ENCODE assay signal across 40 cellular contexts in the genomic region with DNA sequence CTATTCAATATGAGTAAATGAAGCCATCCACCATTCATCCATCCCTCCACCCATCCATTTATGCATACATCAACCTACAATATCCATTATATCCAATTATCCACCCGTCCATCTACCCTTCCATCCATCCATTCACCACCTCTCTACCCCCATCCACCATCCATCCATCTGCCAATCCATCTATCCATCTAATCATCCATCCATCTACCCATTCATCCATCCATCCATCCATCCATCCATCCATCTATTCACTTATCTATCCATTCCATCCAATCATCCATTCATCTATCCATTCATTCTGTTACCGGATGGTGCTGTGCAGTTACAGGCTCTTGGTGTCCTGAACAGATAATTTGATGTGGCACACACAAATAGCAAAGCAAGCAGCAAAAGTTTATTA. TPM values are rescaled to one million over a fixed set of nuclear protein-coding genes. Genes with fewer than 3 reads are reported as not detected.
"Had no signal": no experiment of that assay in that cellular context is flagged by ENCODE, and none has a peak within 500 bp of the region (broad histone marks: within the 10 kb centered on the region; RNA-seq: fewer than 3 reads in every experiment).

No MANE protein-coding gene starts in this region.

- H3K27me3 ChIP-seq: adrenal gland, ascending aorta, body of pancreas, brain microvascular endothelial cell, cardiac muscle cell had no signal

- DNase-seq: activated effector memory CD4-positive, alpha-beta T cell treated with anti-CD3 and anti-CD28 coated beads, Interleukin-2, amount 50 U/mL, for 16 hours; activated effector memory CD4-positive, alpha-beta T cell treated with Interleukin-2 at 50 U/mL for 16 hours; activated gamma-delta T cell; activated gamma-delta T cell treated with Interleukin-2 at 50 U/mL for 16 hours; activated naive CD4-positive, alpha-beta T cell; activated naive CD4-positive, alpha-beta T cell treated with anti-CD3 and anti-CD28 coated beads for 36 hours; activated naive CD4-positive, alpha-beta T cell treated with anti-CD3 and anti-CD28 coated beads, Interleukin-2, amount 10 ng/mL, durations not matched to agents 7 days and 5 days; activated naive CD4-positive, alpha-beta T cell treated with anti-CD3 and anti-CD28 coated beads, Interleukin-2, amount 50 U/mL, for 16 hours; activated naive CD4-positive, alpha-beta T cell treated with Interleukin-2 at 50 U/mL for 16 hours; activated naive CD8-positive, alpha-beta T cell treated with anti-CD3 and anti-CD28 coated beads for 36 hours; activated naive CD8-positive, alpha-beta T cell treated with anti-CD3 and anti-CD28 coated beads, Interleukin-2, amount 10 ng/mL, durations not matched to agents 7 days and 5 days; activated naive CD8-positive, alpha-beta T cell treated with anti-CD3 and anti-CD28 coated beads, Interleukin-2, amount 50 U/mL, for 24 hours; activated T-cell treated with anti-CD3 and anti-CD28 coated beads, Interleukin-2, amount 50 U/mL, for 1 hour; activated T-cell treated with anti-CD3 and anti-CD28 coated beads, Interleukin-2, amount 50 U/mL, for 24 hours; activated T-cell treated with anti-CD3 and anti-CD28 coated beads, Interleukin-2, amount 50 U/mL, for 4 hours; activated T-cell treated with anti-CD3 and anti-CD28 coated beads, Interleukin-2, amount 50 U/mL, for 48 hours; activated T-cell treated with anti-CD3 and anti-CD28 coated beads, Interleukin-2, amount 50 U/mL, for 72 hours; adrenal gland; amniotic stem cell; amygdala; anterior cingulate cortex; aorta; body of pancreas; brain microvascular endothelial cell; caudate nucleus; central memory CD4-positive, alpha-beta T cell; cerebellar nuclear complex had no signal

- H3K36me3 ChIP-seq: adrenal gland, ascending aorta, brain microvascular endothelial cell, breast epithelium, cardiac muscle cell had no signal

- FAIRE-seq: astrocyte, bronchial epithelial cell had no signal

- H3K4me3 ChIP-seq: adrenal gland, ascending aorta, body of pancreas, breast epithelium, cardiac muscle cell had no signal

- ATAC-seq: activated naive CD4-positive, alpha-beta T cell treated with anti-CD3 and anti-CD28 coated beads, Interleukin-2, amount 50 U/mL, for 72 hours; activated naive CD8-positive, alpha-beta T cell treated with anti-CD3 and anti-CD28 coated beads, Interleukin-2, amount 50 U/mL, for 24 hours; activated T-cell treated with anti-CD3 and anti-CD28 coated beads, Interleukin-2, amount 50 U/mL, for 4 hours; activated T-cell treated with anti-CD3 and anti-CD28 coated beads, Interleukin-2, amount 50 U/mL, for 72 hours; activated T-helper 17 cell treated with anti-CD3 and anti-CD28 coated beads, Interleukin-2, amount 50 U/mL, for 72 hours; body of pancreas had no signal

- H3K4me1 ChIP-seq: adrenal gland, ascending aorta, body of pancreas, breast epithelium had no signal

- H3K9me3 ChIP-seq: adrenal gland, ascending aorta, body of pancreas had no signal

- H3K27ac ChIP-seq: adrenal gland, ascending aorta, body of pancreas, brain microvascular endothelial cell, breast epithelium, cardiac muscle cell had no signal

RNA-seq across cellular contexts. Expression of gene PAEP, which starts 10.7 kb away (rescaled TPM):
- total RNA-seq: activated naive CD4-positive, alpha-beta T cell treated with anti-CD3 and anti-CD28 coated beads for 36 hours; activated naive CD4-positive, alpha-beta T cell treated with anti-CD3 and anti-CD28 coated beads, Interleukin-2, amount 50 U/mL, for 72 hours; activated naive CD8-positive, alpha-beta T cell treated with anti-CD3 and anti-CD28 coated beads for 36 hours; activated naive CD8-positive, alpha-beta T cell treated with anti-CD3 and anti-CD28 coated beads, Interleukin-2, amount 10 ng/mL, durations not matched to agents 7 days and 5 days; activated T-cell treated with anti-CD3 and anti-CD28 coated beads, Interleukin-2, amount 50 U/mL, for 4 hours; activated T-cell treated with anti-CD3 and anti-CD28 coated beads, Interleukin-2, amount 50 U/mL, for 72 hours; activated T-helper 1 cell treated with anti-CD3 and anti-CD28 coated beads, Interleukin-12 subunit alpha, Interleukin-12 subunit beta, Interleukin-2, Interleukin-4 antibody, amounts not matched to agents 30 ng/mL and 10 ng/mL and 1 ng/mL, durations not matched to agents 14 hours and 24 hours and 36 hours; activated T-helper 17 cell treated with anti-CD3 and anti-CD28 coated beads, Interleukin-2, amount 50 U/mL, for 72 hours; activated T-helper 2 cell treated with anti-CD3 and anti-CD28 coated beads, Interferon-gamma antibody, Interleukin-2, Interleukin-4, amounts not matched to agents 10 μg/mL and 5 μg/mL and 100 μg/mL, durations not matched to agents 14 hours and 24 hours and 36 hours; adrenal gland; aorta; ascending aorta; body of pancreas; breast epithelium; bronchial epithelial cell; cardiac muscle cell; cardiac septum; cerebellum; chondrocyte had no signal
- polyA plus RNA-seq: adipose tissue, adrenal gland, aorta, cardiac muscle cell had no signal

RNA-seq across cellular contexts. Expression of gene OBP2A, which starts 26.3 kb away (rescaled TPM):
- total RNA-seq: activated naive CD4-positive, alpha-beta T cell treated with anti-CD3 and anti-CD28 coated beads for 36 hours; activated naive CD4-positive, alpha-beta T cell treated with anti-CD3 and anti-CD28 coated beads, Interleukin-2, amount 50 U/mL, for 72 hours; activated naive CD8-positive, alpha-beta T cell treated with anti-CD3 and anti-CD28 coated beads for 36 hours; activated naive CD8-positive, alpha-beta T cell treated with anti-CD3 and anti-CD28 coated beads, Interleukin-2, amount 10 ng/mL, durations not matched to agents 7 days and 5 days; activated T-cell treated with anti-CD3 and anti-CD28 coated beads, Interleukin-2, amount 50 U/mL, for 4 hours; activated T-cell treated with anti-CD3 and anti-CD28 coated beads, Interleukin-2, amount 50 U/mL, for 72 hours; activated T-helper 1 cell treated with anti-CD3 and anti-CD28 coated beads, Interleukin-12 subunit alpha, Interleukin-12 subunit beta, Interleukin-2, Interleukin-4 antibody, amounts not matched to agents 30 ng/mL and 10 ng/mL and 1 ng/mL, durations not matched to agents 14 hours and 24 hours and 36 hours; activated T-helper 17 cell treated with anti-CD3 and anti-CD28 coated beads, Interleukin-2, amount 50 U/mL, for 72 hours; activated T-helper 2 cell treated with anti-CD3 and anti-CD28 coated beads, Interferon-gamma antibody, Interleukin-2, Interleukin-4, amounts not matched to agents 10 μg/mL and 5 μg/mL and 100 μg/mL, durations not matched to agents 14 hours and 24 hours and 36 hours; adrenal gland; aorta; ascending aorta; astrocyte; body of pancreas; breast epithelium; bronchial epithelial cell; cardiac muscle cell; cardiac septum; cerebellum had no signal
- polyA plus RNA-seq: adipose tissue, adrenal gland, aorta, cardiac muscle cell had no signal

RNA-seq across cellular contexts. Expression of gene LCN1, which starts 51.0 kb away (rescaled TPM):
- total RNA-seq: activated naive CD4-positive, alpha-beta T cell treated with anti-CD3 and anti-CD28 coated beads, Interleukin-2, amount 50 U/mL, for 72 hours; activated naive CD8-positive, alpha-beta T cell treated with anti-CD3 and anti-CD28 coated beads for 36 hours; activated naive CD8-positive, alpha-beta T cell treated with anti-CD3 and anti-CD28 coated beads, Interleukin-2, amount 10 ng/mL, durations not matched to agents 7 days and 5 days; activated T-cell treated with anti-CD3 and anti-CD28 coated beads, Interleukin-2, amount 50 U/mL, for 4 hours; activated T-cell treated with anti-CD3 and anti-CD28 coated beads, Interleukin-2, amount 50 U/mL, for 72 hours; activated T-helper 1 cell treated with anti-CD3 and anti-CD28 coated beads, Interleukin-12 subunit alpha, Interleukin-12 subunit beta, Interleukin-2, Interleukin-4 antibody, amounts not matched to agents 30 ng/mL and 10 ng/mL and 1 ng/mL, durations not matched to agents 14 hours and 24 hours and 36 hours; activated T-helper 17 cell treated with anti-CD3 and anti-CD28 coated beads, Interleukin-2, amount 50 U/mL, for 72 hours; activated T-helper 2 cell treated with anti-CD3 and anti-CD28 coated beads, Interferon-gamma antibody, Interleukin-2, Interleukin-4, amounts not matched to agents 10 μg/mL and 5 μg/mL and 100 μg/mL, durations not matched to agents 14 hours and 24 hours and 36 hours; adrenal gland; ascending aorta; astrocyte; body of pancreas; breast epithelium; bronchial epithelial cell; cardiac muscle cell; cardiac septum; cerebellum had no signal
- polyA plus RNA-seq: adipose tissue, adrenal gland, aorta had no signal
